In the genomic region with DNA sequence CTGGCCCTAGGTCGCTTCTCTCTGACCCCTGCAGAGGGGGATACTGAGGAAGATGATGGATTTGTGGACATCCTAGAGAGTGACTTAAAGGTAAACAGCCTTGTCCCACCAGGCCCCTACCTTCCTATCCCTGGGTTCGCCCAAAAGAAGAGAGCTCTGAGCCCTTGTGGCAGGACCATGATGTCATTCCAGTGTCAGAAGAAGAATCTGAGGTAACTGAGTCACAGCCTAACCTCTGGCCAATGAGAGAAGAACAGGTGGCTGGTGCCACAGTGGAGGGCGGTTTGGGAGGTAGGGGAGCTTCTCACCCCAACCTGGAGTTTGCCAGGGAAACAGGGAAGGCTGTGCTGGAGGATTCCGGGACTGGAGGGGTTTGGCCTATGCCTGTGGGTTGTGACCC, we compare ENCODE assay signal across 1 cellular context.
TF ChIP-seq lines count a peak whose summit lies in the region.

No MANE protein-coding gene starts in this region.

TF ChIP-seq in H1, 55 proteins besides CTCF, POLR2A, EP300 and RAD21:
- no peak for TF ChIP-seq HDAC2 (IDR thresholded peaks at IDR 0.05; ENCODE audit: borderline replicate concordance in 1 of 2, low read depth in 2 of 2, low read length in 2 of 2)
- no peak for TF ChIP-seq SRF (IDR thresholded peaks at IDR 0.05; ENCODE audit: low read depth, low read length)
- TF ChIP-seq, protein P1, sequence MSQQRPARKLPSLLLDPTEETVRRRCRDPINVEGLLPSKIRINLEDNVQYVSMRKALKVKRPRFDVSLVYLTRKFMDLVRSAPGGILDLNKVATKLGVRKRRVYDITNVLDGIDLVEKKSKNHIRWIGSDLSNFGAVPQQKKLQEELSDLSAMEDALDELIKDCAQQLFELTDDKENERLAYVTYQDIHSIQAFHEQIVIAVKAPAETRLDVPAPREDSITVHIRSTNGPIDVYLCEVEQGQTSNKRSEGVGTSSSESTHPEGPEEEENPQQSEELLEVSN (IDR thresholded peaks at IDR 0.05): no peak
- no peak for TF ChIP-seq SIX5 (IDR thresholded peaks at IDR 0.05; ENCODE audit: low read depth, low read length)
- no peak for TF ChIP-seq POU5F1 (IDR thresholded peaks at IDR 0.05; ENCODE audit: low read depth, low read length)
- TF ChIP-seq PHF8 (conservative IDR thresholded peaks at IDR 0.05; ENCODE audit: low read depth, low read length): no peak
- no peak for TF ChIP-seq ZNF274 (IDR thresholded peaks at IDR 0.05; ENCODE audit: borderline replicate concordance, extremely low read depth, low read length)
- TF ChIP-seq RFX5 (IDR thresholded peaks at IDR 0.05; ENCODE audit: borderline replicate concordance, low read depth, low read length): no peak
- no peak for TF ChIP-seq CBX5 (IDR thresholded peaks at IDR 0.05; ENCODE audit: low read depth, low read length)
- TF ChIP-seq CBX8 (IDR thresholded peaks at IDR 0.05; ENCODE audit: borderline replicate concordance, low read depth, low read length): no peak
- TF ChIP-seq BCL11A (IDR thresholded peaks at IDR 0.05; ENCODE audit: low read depth in 2 of 2, low read length in 2 of 2): no peak
- TF ChIP-seq TBP (IDR thresholded peaks at IDR 0.05; ENCODE audit: low read depth, low read length): no peak
- no peak for TF ChIP-seq FOSL1 (IDR thresholded peaks at IDR 0.05; ENCODE audit: insufficient read depth, low read depth, low read length)
- TF ChIP-seq RXRA (IDR thresholded peaks at IDR 0.05; ENCODE audit: insufficient read depth, low read depth, low read length): no peak
- TF ChIP-seq GABPA (IDR thresholded peaks at IDR 0.05; ENCODE audit: borderline replicate concordance, insufficient read depth, low read length): no peak
- TF ChIP-seq NRF1 (IDR thresholded peaks at IDR 0.05; ENCODE audit: low read depth, low read length): no peak
- no peak for TF ChIP-seq KDM1A (IDR thresholded peaks at IDR 0.05; ENCODE audit: borderline replicate concordance, low read length)
- TF ChIP-seq CHD2 (IDR thresholded peaks at IDR 0.05; ENCODE audit: low read length): no peak
